ENCODE assay signal across 15 cellular contexts in genomic region chr22:30402036-30402759, GRCh38. TPM values are rescaled to one million over a fixed set of nuclear protein-coding genes. Genes with fewer than 3 reads are reported as not detected.
A peak's percentile ranks its signal among the peaks of the same experiment; 100 is the strongest.
DNase-seq lines count a peak whose midpoint lies in the region; ATAC-seq and TF ChIP-seq lines count a peak whose summit lies in the region.
"Had no signal": no experiment of that assay in that cellular context is flagged by ENCODE, and none has a peak within 500 bp of the region (broad histone marks: within the 10 kb centered on the region; RNA-seq: fewer than 3 reads in every experiment).

No MANE protein-coding gene starts in this region.

- no peaks in the 10 kb centered on the region for H3F3A ChIP-seq in Loucy (ENCODE audit: low read depth)

- H3K79me2 ChIP-seq in Loucy (ENCODE audit: insufficient read depth, low read length): peaks cover 28% of the 10 kb centered on the region

- peaks cover 25% of the 10 kb centered on the region for H3K4me1 ChIP-seq in Loucy (ENCODE audit: insufficient read depth, low read length, poor library complexity, severe bottlenecking)
- peaks cover 27% of the 10 kb centered on the region for H3K4me1 ChIP-seq in mesodermal cell (ENCODE audit: control insufficient read depth, insufficient read depth, low read length, poor library complexity, severe bottlenecking)
- H3K4me1 ChIP-seq in foreskin keratinocyte: peaks cover 10% of the 10 kb centered on the region

- H3K36me3 ChIP-seq in Loucy (ENCODE audit: insufficient read depth, low read length) (peaks cover 11% of the 10 kb centered on the region; the same call in 1 of the 2 replicates), mesodermal cell (ENCODE audit: control insufficient read depth, insufficient read depth, low read length) (peaks cover 34% of the 10 kb centered on the region)

- H4K20me1 ChIP-seq in Loucy (ENCODE audit: insufficient read depth, low read length, poor library complexity, severe bottlenecking): peaks cover 12% of the 10 kb centered on the region

- H3K9me3 ChIP-seq in Loucy (ENCODE audit: insufficient read depth, low read depth, low read length): no peaks in the 10 kb centered on the region
- no peaks in the 10 kb centered on the region for H3K9me3 ChIP-seq in mesodermal cell (ENCODE audit: control insufficient read depth, low read length)
- H3K9me3 ChIP-seq: SJSA1 had no signal

- ATAC-seq in HG02610 (IDR thresholded peaks at IDR 0.05; ENCODE audit: unreplicated experiment): no peak
- no peak for ATAC-seq in foreskin keratinocyte

- no peak overlapping the region for H3K4me3 ChIP-seq in Loucy (ENCODE audit: low read length, poor library complexity, severe bottlenecking)
- no peak overlapping the region for H3K4me3 ChIP-seq in choroid plexus epithelial cell (ENCODE audit: low read depth, low read length)
- H3K4me3 ChIP-seq in mesodermal cell (ENCODE audit: extremely low read depth, insufficient read depth, low read length, poor library complexity, severe bottlenecking): no peak overlapping the region
- H3K4me3 ChIP-seq: SJSA1 had no signal

- no peak for TF ChIP-seq CTCF in GM13976 (IDR thresholded peaks at IDR 0.05; ENCODE audit: borderline replicate concordance, control extremely low read depth, extremely low read depth, insufficient read depth, missing control alignments)
- TF ChIP-seq CTCF in Loucy (conservative IDR thresholded peaks at IDR 0.05; ENCODE audit: low read length): no peak
- TF ChIP-seq CTCF in choroid plexus epithelial cell (conservative IDR thresholded peaks at IDR 0.05; ENCODE audit: low read depth, low read length): no peak
- no peak for TF ChIP-seq CTCF in foreskin keratinocyte (conservative IDR thresholded peaks at IDR 0.05)

- 56% methylated on average over 4 of the region's 5 CpGs; no CpG with 5 or more reads in 1 of the 2 experiments for WGBS in mesodermal cell (ENCODE audit: insufficient coverage in 2 of 2), 2 experiments

- no peaks in the 10 kb centered on the region for H3K9me2 ChIP-seq in Loucy (replicated peaks; ENCODE audit: low read depth, low read length)

- H3K27me3 ChIP-seq in Loucy (ENCODE audit: insufficient read depth, low read length, poor library complexity, severe bottlenecking): no peaks in the 10 kb centered on the region
- no peaks in the 10 kb centered on the region for H3K27me3 ChIP-seq in foreskin keratinocyte
- H3K27me3 ChIP-seq: brain microvascular endothelial cell, SJSA1 had no signal

- no peak overlapping the region for H2AFZ ChIP-seq in Loucy (ENCODE audit: low read length)

- H3K9ac ChIP-seq in Loucy (ENCODE audit: low read depth, low read length, poor library complexity, severe bottlenecking): no peak overlapping the region

- H3K4me2 ChIP-seq in Loucy (ENCODE audit: low read depth, low read length, poor library complexity, severe bottlenecking): peak overlapping the region; percentile 25

- in situ Hi-C loops in GM13976 (cut with MboI; ENCODE audit: low sequenced_read_pairs, unreplicated experiment): no loop called here

- DNase-seq in GM13976 (ENCODE audit: low spot score): peak; percentile 73
- peak; percentile 51 for DNase-seq in choroid plexus epithelial cell (ENCODE audit: low read depth)
- no peak for DNase-seq in AG20443 (ENCODE audit: low spot score)
- DNase-seq in NCI-H1048 (lab: John Stamatoyannopoulos, UW): no peak
- DNase-seq in foreskin keratinocyte: no peak
- DNase-seq: activated naive CD4-positive, alpha-beta T cell treated with Interleukin-2 at 50 U/mL for 16 hours; brain microvascular endothelial cell; effector CD8-positive, alpha-beta T cell; KBM-7; NCI-H1417 treated with DMSO at 0.1 percent for 48 hours; NCI-H446 had no signal

- H3K27ac ChIP-seq in mesodermal cell (ENCODE audit: low read depth, low read length, severe bottlenecking): peak overlapping the region; percentile 49
- no peak overlapping the region for H3K27ac ChIP-seq in foreskin keratinocyte
- H3K27ac ChIP-seq: brain microvascular endothelial cell, SJSA1 had no signal

RNA-seq across cellular contexts. Expression of gene SEC14L2, which starts 5.4 kb away (rescaled TPM):
- polyA plus RNA-seq in mesodermal cell (2013, experiment 1 of 2): 11.6 TPM
- polyA plus RNA-seq in mesodermal cell (2013, experiment 2 of 2): 11.4 TPM
- total RNA-seq in foreskin keratinocyte: 31.7 and 43.0 TPM in 2 replicates
- polyA plus RNA-seq in foreskin keratinocyte: 28.3 and 35.2 TPM in 2 replicates

RNA-seq across cellular contexts. Expression of gene RNF215, which starts 15.0 kb away (rescaled TPM):
- 21.1 TPM for polyA plus RNA-seq in mesodermal cell (2013, experiment 1 of 2)
- 17.0 TPM for polyA plus RNA-seq in mesodermal cell (2013, experiment 2 of 2)
- 9.2 and 12.0 TPM in 2 replicates for total RNA-seq in foreskin keratinocyte
- polyA plus RNA-seq in foreskin keratinocyte: 8.2 and 9.4 TPM in 2 replicates

RNA-seq across cellular contexts. Expression of gene MTFP1, which starts 23.4 kb away (rescaled TPM):
- 25.4 TPM for polyA plus RNA-seq in mesodermal cell (2013, experiment 1 of 2)
- 15.0 TPM for polyA plus RNA-seq in mesodermal cell (2013, experiment 2 of 2)
- 50.7 and 66.0 TPM in 2 replicates for total RNA-seq in foreskin keratinocyte
- 74.0 and 90.2 TPM in 2 replicates for polyA plus RNA-seq in foreskin keratinocyte

RNA-seq across cellular contexts. Expression of gene CCDC157, which starts 45.4 kb away (rescaled TPM):
- polyA plus RNA-seq in mesodermal cell (2013, experiment 1 of 2): 3.0 TPM
- 2.5 TPM for polyA plus RNA-seq in mesodermal cell (2013, experiment 2 of 2)
- 0.95 and 1.5 TPM in 2 replicates for total RNA-seq in foreskin keratinocyte
- 1.5 and 1.7 TPM in 2 replicates for polyA plus RNA-seq in foreskin keratinocyte

RNA-seq across cellular contexts. Expression of gene SF3A1, which starts 45.5 kb away (rescaled TPM):
- 114 TPM for polyA plus RNA-seq in mesodermal cell (2013, experiment 1 of 2)
- polyA plus RNA-seq in mesodermal cell (2013, experiment 2 of 2): 95.6 TPM
- 81.3 and 82.2 TPM in 2 replicates for total RNA-seq in foreskin keratinocyte
- 36.0 and 42.1 TPM in 2 replicates for polyA plus RNA-seq in foreskin keratinocyte

Comparison
In these comparisons a context has a peak if more than half of its experiments do, and no peak if none do; other contexts are left out.
1. DNase-seq: peak in GM13976 (single experiment) and choroid plexus epithelial cell (single experiment); none in AG20443 (single experiment), NCI-H1048 (single experiment) and foreskin keratinocyte (0 of 2).